8 cellular contexts compared by ENCODE assay signal in genomic region chr1:99849413-99849743, GRCh38. TPM values are rescaled to one million over a fixed set of nuclear protein-coding genes. Genes with fewer than 3 reads are reported as not detected.
DNase-seq lines count a peak whose midpoint lies in the region; ATAC-seq and TF ChIP-seq lines count a peak whose summit lies in the region.

No MANE protein-coding gene starts in this region.

- peak overlapping the region; percentile 85 for H3K27ac ChIP-seq in RWPE1

- H3K27me3 Mint-ChIP-seq in natural killer cell (ENCODE audit: low read depth in 2 of 2) = peaks cover 2 to 6% of the 10 kb centered on the region in 2 donors

- no peaks in the 10 kb centered on the region for H3K9me3 Mint-ChIP-seq in natural killer cell

- H3K4me3 Mint-ChIP-seq in natural killer cell = peak overlapping the region; percentile 97

- H3K9ac ChIP-seq in ES-I3 (ENCODE audit: low read depth, low read length) (peak overlapping the region; percentile 81), endocrine pancreas (ENCODE audit: control insufficient read depth, insufficient read depth, low read length) (peak overlapping the region; percentile 65)

- no peak for TF ChIP-seq CTCF in RWPE1 (conservative IDR thresholded peaks at IDR 0.05; ENCODE audit: low read depth)
- no peak for TF ChIP-seq CTCF in natural killer cell (IDR thresholded peaks at IDR 0.05)

- peak overlapping the region; percentile 71 for H3K4me3 ChIP-seq in endocrine pancreas (ENCODE audit: control insufficient read depth, insufficient read depth, low read length)

- H3K9me3 ChIP-seq in ES-I3 (ENCODE audit: control insufficient read depth, insufficient read depth, low read length) = no peaks in the 10 kb centered on the region
- no peaks in the 10 kb centered on the region for H3K9me3 ChIP-seq in endocrine pancreas (ENCODE audit: control insufficient read depth, low read length)

- H3K36me3 Mint-ChIP-seq in natural killer cell = no peaks in the 10 kb centered on the region

- no peaks in the 10 kb centered on the region for H3K36me3 ChIP-seq in ES-I3 (ENCODE audit: insufficient read depth, low read length)
- H3K36me3 ChIP-seq in endocrine pancreas (ENCODE audit: control insufficient read depth, insufficient read depth, low read length) = no peaks in the 10 kb centered on the region

- peak; percentile 2 for ATAC-seq in HG02623 (IDR thresholded peaks at IDR 0.05; ENCODE audit: unreplicated experiment)
- ATAC-seq in natural killer cell = no peak
- ATAC-seq in GM18520 (IDR thresholded peaks at IDR 0.05; ENCODE audit: unreplicated experiment) = no peak
- no peak for ATAC-seq in GM19463 (IDR thresholded peaks at IDR 0.05; ENCODE audit: unreplicated experiment)

- POLR2A ChIA-PET in RWPE1 (lab: Yijun Ruan, JAX; ENCODE audit: low non-redundant PET) = interaction anchor here (0.9 kb wide), 1 partner anchor 116 kb away, joined by 4 read pairs; no protein-coding TSS in a partner anchor

- intact Hi-C loops in natural killer cell (cut with micrococcal nuclease) = no loop called here

- CTCF ChIA-PET in RWPE1 (lab: Yijun Ruan, JAX) = no interaction called here

- H3K4me1 ChIP-seq in ES-I3 (ENCODE audit: insufficient read depth, low read length) = no peaks in the 10 kb centered on the region
- peaks cover 9% of the 10 kb centered on the region for H3K4me1 ChIP-seq in endocrine pancreas (ENCODE audit: control insufficient read depth, insufficient read depth, low read length)

- H3K27me3 ChIP-seq in endocrine pancreas (ENCODE audit: control insufficient read depth, insufficient read depth, low read length) = no peaks in the 10 kb centered on the region

- peak overlapping the region; percentile 86 to 91 for H3K27ac Mint-ChIP-seq in natural killer cell

- H3K4me1 Mint-ChIP-seq in natural killer cell = peaks cover 27 to 28% of the 10 kb centered on the region in 2 donors

- DNase-seq in RWPE1 (ENCODE audit: low spot score) (no peak), natural killer cell (no peak), OCI-M1 (lab: John Stamatoyannopoulos, UW) (no peak)

RNA-seq across cellular contexts. Expression of gene AGL, which starts 0.8 kb away (rescaled TPM):
- 10 to 100 TPM; 13.5 to 19.4 (median 15.3) TPM for total RNA-seq in natural killer cell
